ENCODE assay signal across 11 cellular contexts in the genomic region with DNA sequence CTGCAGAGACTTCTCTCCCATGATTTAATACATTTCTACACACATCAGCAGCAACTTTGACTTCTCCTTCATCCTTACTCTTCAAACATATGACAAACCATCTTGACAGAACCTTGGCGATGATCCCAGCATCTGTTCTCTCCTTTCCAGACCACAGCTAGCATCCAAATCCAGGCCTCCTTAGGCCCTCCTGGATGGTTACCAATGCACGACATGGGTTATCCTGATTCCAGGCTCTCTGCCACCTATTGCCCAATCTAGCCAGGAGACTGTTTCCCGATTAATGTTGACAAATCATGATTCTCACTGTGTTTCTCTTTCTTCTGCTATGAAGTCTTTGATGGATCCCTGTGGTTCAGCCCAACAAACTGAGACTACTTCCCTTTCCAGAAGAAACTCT. TPM values are rescaled to one million over a fixed set of nuclear protein-coding genes. Genes with fewer than 3 reads are reported as not detected.
DNase-seq lines count a peak whose midpoint lies in the region; ATAC-seq and TF ChIP-seq lines count a peak whose summit lies in the region.
"Had no signal": no experiment of that assay in that cellular context is flagged by ENCODE, and none has a peak within 500 bp of the region (broad histone marks: within the 10 kb centered on the region; RNA-seq: fewer than 3 reads in every experiment).

No MANE protein-coding gene starts in this region.

- peaks cover 14% of the 10 kb centered on the region; the same call in 1 of the 2 replicates for H3K4me1 ChIP-seq in PC-3 (ENCODE audit: insufficient read depth, low read length)
- peaks cover 58 to 98% (median 92%) of the 10 kb centered on the region in 4 donors for H3K4me1 ChIP-seq in esophagus muscularis mucosa
- H3K4me1 ChIP-seq in mesenchymal stem cell (ENCODE audit: control insufficient read depth, insufficient read depth, low read depth, low read length) = no peaks in the 10 kb centered on the region
- no peaks in the 10 kb centered on the region for H3K4me1 ChIP-seq in uterus

- no TSS peak for BruUV-seq in PC-3 (replicated peaks; lab: Mats Ljungman, UMichigan)

- H2AFZ ChIP-seq in PC-3 (ENCODE audit: low read length) = no peak overlapping the region
- no peak overlapping the region for H2AFZ ChIP-seq in mesenchymal stem cell (ENCODE audit: low read depth, low read length)

- no peaks in the 10 kb centered on the region for H4K20me1 ChIP-seq in PC-3 (ENCODE audit: low read length)

- ATAC-seq in PC-3 (no peak), HG02884 (IDR thresholded peaks at IDR 0.05; ENCODE audit: unreplicated experiment) (no peak)

- DNase-seq in PC-3 (peak; percentile 84), esophagus muscularis mucosa (ENCODE audit: extremely low spot score) (peak; percentile 94), mesenchymal stem cell (no peak), uterus (peak; percentile 87 to 88), NCI-H146 (lab: John Stamatoyannopoulos, UW) (no peak), DMS114 treated with DMSO at 0.1 percent for 48 hours (lab: John Stamatoyannopoulos, UW; ENCODE audit: unreplicated experiment) (no peak)
- DNase-seq: activated CD4-positive, alpha-beta T cell treated with anti-CD3 and anti-CD28 coated beads, Interleukin-2, amount 50 U/mL, for 48 hours; GF-D8; NCI-H2081 treated with DMSO at 0.1 percent for 48 hours; SHP77 treated with DMSO at 0.1 percent for 48 hours had no signal

- H2BK15ac ChIP-seq in mesenchymal stem cell (ENCODE audit: low read depth, poor library complexity, severe bottlenecking) = no peak overlapping the region

- H3K79me1 ChIP-seq in mesenchymal stem cell (replicated peaks; ENCODE audit: low read length, poor library complexity, severe bottlenecking) = no peaks in the 10 kb centered on the region

- H3K27ac ChIP-seq in PC-3 (ENCODE audit: low read length) (peak overlapping the region; percentile 20; the same call in 1 of the 2 replicates), esophagus muscularis mucosa (replicated peaks in 1 of 4) (peak overlapping the region; percentile 85 to 89 (median 87)), mesenchymal stem cell (ENCODE audit: low read length, poor library complexity, severe bottlenecking) (no peak overlapping the region), uterus (peak overlapping the region; percentile 67 to 86)

- 36% methylated on average over 3 of the region's 3 CpGs for WGBS in esophagus muscularis mucosa
- WGBS in mesenchymal stem cell = 94% methylated on average over 3 of the region's 3 CpGs

- H3K14ac ChIP-seq in mesenchymal stem cell (ENCODE audit: low read length in 2 of 2) = no peak overlapping the region

- H3K23ac ChIP-seq in mesenchymal stem cell (ENCODE audit: low read length in 2 of 2) = no peak overlapping the region

- CTCF ChIA-PET in PC-3 (lab: Charles Lee) = no interaction called here

- intact Hi-C loops in PC-3 (cut with micrococcal nuclease) = no loop called here
- intact Hi-C loops in esophagus muscularis mucosa (cut with DNase I) = no loop called here
- intact Hi-C loops in uterus (cut with DNase I; ENCODE audit: low total_unique reads) = no loop called here

- no peaks in the 10 kb centered on the region for H3K79me2 ChIP-seq in PC-3 (ENCODE audit: low read length)

- H3K18ac ChIP-seq in mesenchymal stem cell (ENCODE audit: low read depth in 1 of 2, low read length in 2 of 2) = no peak overlapping the region

- no peak overlapping the region for H2BK12ac ChIP-seq in mesenchymal stem cell (ENCODE audit: low read length in 2 of 2)

- H3F3A ChIP-seq in PC-3 (ENCODE audit: low read length, unreplicated experiment) = no peaks in the 10 kb centered on the region

- TF ChIP-seq CTCF in PC-3 (conservative IDR thresholded peaks at IDR 0.05; ENCODE audit: low read depth, low read length) (no peak), esophagus muscularis mucosa (IDR thresholded peaks at IDR 0.05) (no peak), uterus (IDR thresholded peaks at IDR 0.05) (no peak)

- H3K4ac ChIP-seq in mesenchymal stem cell (ENCODE audit: low read depth in 1 of 2, low read length in 2 of 2) = no peak overlapping the region

- TF ChIP-seq EP300 in esophagus muscularis mucosa (IDR thresholded peaks at IDR 0.05) = no peak

- H3K4me3 ChIP-seq in PC-3 (ENCODE audit: low read length) (no peak overlapping the region), esophagus muscularis mucosa (no peak overlapping the region), mesenchymal stem cell (ENCODE audit: insufficient read depth in 1 of 2, low read depth in 1 of 2, low read length in 2 of 2) (peak overlapping the region in 1 of 2 experiments; percentile 5), uterus (no peak overlapping the region)

- TF ChIP-seq POLR2A in esophagus muscularis mucosa (IDR thresholded peaks at IDR 0.05; ENCODE audit: low read depth) (no peak), uterus (IDR thresholded peaks at IDR 0.05) (no peak)

- no peak overlapping the region for H2BK5ac ChIP-seq in mesenchymal stem cell (ENCODE audit: low read depth, low read length, poor library complexity, severe bottlenecking)

- H3K36me3 ChIP-seq in PC-3 (ENCODE audit: low read depth, low read length) = no peaks in the 10 kb centered on the region
- no peaks in the 10 kb centered on the region for H3K36me3 ChIP-seq in esophagus muscularis mucosa
- peaks cover 0 to 36% of the 10 kb centered on the region in 2 experiments for H3K36me3 ChIP-seq in mesenchymal stem cell (ENCODE audit: control insufficient read depth in 1 of 2, insufficient read depth in 2 of 2, low read depth in 1 of 2, low read length in 2 of 2)
- H3K36me3 ChIP-seq in uterus = no peaks in the 10 kb centered on the region

- H2AK5ac ChIP-seq in mesenchymal stem cell (ENCODE audit: low read length, severe bottlenecking) = no peak overlapping the region

- H3K9me2 ChIP-seq in PC-3 (replicated peaks; ENCODE audit: low read length) = no peaks in the 10 kb centered on the region

- H3K27me3 ChIP-seq in PC-3 (ENCODE audit: low read length) = no peaks in the 10 kb centered on the region
- H3K27me3 ChIP-seq in esophagus muscularis mucosa = no peaks in the 10 kb centered on the region
- H3K27me3 ChIP-seq in mesenchymal stem cell (ENCODE audit: control insufficient read depth in 1 of 2, insufficient read depth in 1 of 2, low read length in 2 of 2) = no peaks in the 10 kb centered on the region
- no peaks in the 10 kb centered on the region for H3K27me3 ChIP-seq in uterus

- POLR2A ChIA-PET in PC-3 (lab: Charles Lee; ENCODE audit: unreplicated experiment) = no interaction called here

- no peak overlapping the region for H4K8ac ChIP-seq in mesenchymal stem cell (ENCODE audit: low read length)

- H3K9ac ChIP-seq in PC-3 (ENCODE audit: low read length) = no peak overlapping the region
- peak overlapping the region; percentile 65 for H3K9ac ChIP-seq in mesenchymal stem cell (ENCODE audit: low read length)

- H3K9me3 ChIP-seq in PC-3 (ENCODE audit: low read length) (no peaks in the 10 kb centered on the region), esophagus muscularis mucosa (no peaks in the 10 kb centered on the region), mesenchymal stem cell (ENCODE audit: control insufficient read depth, low read length) (no peaks in the 10 kb centered on the region), uterus (no peaks in the 10 kb centered on the region)

- H3K4me2 ChIP-seq in PC-3 (ENCODE audit: low read length) (no peak overlapping the region), mesenchymal stem cell (ENCODE audit: low read length, poor library complexity, severe bottlenecking) (no peak overlapping the region)

- H4K91ac ChIP-seq in mesenchymal stem cell (ENCODE audit: low read length) = no peak overlapping the region

- no peak overlapping the region for H2BK120ac ChIP-seq in mesenchymal stem cell (ENCODE audit: low read depth, low read length)

RNA-seq across cellular contexts. Expression of gene LAMA4, which starts 16.7 kb away (rescaled TPM):
- total RNA-seq in PC-3 (2014; rRNA removed) = 9.4 and 18.3 TPM in 2 replicates
- 100 to 1,000 TPM; 261 to 336 (median 303) TPM for total RNA-seq in esophagus muscularis mucosa
- 51.1 TPM for polyA plus RNA-seq in mesenchymal stem cell (2013, experiment 1 of 2)
- 47.5 TPM for polyA plus RNA-seq in mesenchymal stem cell (2013, experiment 2 of 2)
- 100 to 1,000 TPM; 107 to 329 (median 271) TPM for total RNA-seq in uterus

Comparison
In these comparisons a context has a peak if more than half of its experiments do, and no peak if none do; other contexts are left out.
1. DNase-seq: peak in PC-3 (single experiment), esophagus muscularis mucosa (single experiment) and uterus (2 of 2); none in mesenchymal stem cell (single experiment), NCI-H146 (single experiment) and DMS114 treated with DMSO at 0.1 percent for 48 hours (single experiment).